ENCODE assay signal across 3 cellular contexts in the genomic region with DNA sequence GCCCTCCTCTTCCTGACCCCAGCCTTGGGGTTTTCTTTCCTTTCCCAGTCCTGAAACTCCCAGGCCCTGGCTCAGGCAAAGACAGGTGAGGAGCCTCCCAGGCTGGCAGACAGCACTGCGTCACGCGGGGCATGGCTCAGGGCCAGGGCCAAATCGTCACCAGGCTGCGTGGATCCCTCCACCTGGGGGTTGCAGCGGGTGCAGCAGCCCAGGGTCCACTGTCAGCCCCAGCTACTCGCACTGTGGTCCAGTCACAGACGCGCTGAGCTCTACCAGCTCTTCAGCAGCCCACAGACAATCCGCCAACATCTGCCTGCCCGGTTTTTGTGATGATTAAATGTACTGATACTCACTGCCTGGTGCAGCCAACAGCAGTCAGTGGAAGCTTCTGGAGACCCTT.
TF ChIP-seq lines count a peak whose summit lies in the region.

No MANE protein-coding gene starts in this region.

TF ChIP-seq in SK-N-SH, 30 proteins besides CTCF, POLR2A, EP300 and RAD21:
- no peak for TF ChIP-seq GABPA (IDR thresholded peaks at IDR 0.05; ENCODE audit: low read depth)

TF ChIP-seq in SK-N-SH treated with all-trans-retinoic acid at 6 μM for 48 hours, 23 proteins besides CTCF, POLR2A, EP300 and RAD21:
- no peak for TF ChIP-seq OSR1 (CRISPR knock-in tag; IDR thresholded peaks at IDR 0.05)
- TF ChIP-seq, protein P1, sequence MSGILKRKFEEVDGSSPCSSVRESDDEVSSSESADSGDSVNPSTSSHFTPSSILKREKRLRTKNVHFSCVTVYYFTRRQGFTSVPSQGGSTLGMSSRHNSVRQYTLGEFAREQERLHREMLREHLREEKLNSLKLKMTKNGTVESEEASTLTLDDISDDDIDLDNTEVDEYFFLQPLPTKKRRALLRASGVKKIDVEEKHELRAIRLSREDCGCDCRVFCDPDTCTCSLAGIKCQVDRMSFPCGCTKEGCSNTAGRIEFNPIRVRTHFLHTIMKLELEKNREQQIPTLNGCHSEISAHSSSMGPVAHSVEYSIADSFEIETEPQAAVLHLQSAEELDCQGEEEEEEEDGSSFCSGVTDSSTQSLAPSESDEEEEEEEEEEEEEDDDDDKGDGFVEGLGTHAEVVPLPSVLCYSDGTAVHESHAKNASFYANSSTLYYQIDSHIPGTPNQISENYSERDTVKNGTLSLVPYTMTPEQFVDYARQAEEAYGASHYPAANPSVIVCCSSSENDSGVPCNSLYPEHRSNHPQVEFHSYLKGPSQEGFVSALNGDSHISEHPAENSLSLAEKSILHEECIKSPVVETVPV (CRISPR knock-in tag; IDR thresholded peaks at IDR 0.05): no peak
- no peak for TF ChIP-seq ZFP30 (CRISPR knock-in tag; IDR thresholded peaks at IDR 0.05)
- no peak for TF ChIP-seq CREB5 (CRISPR knock-in tag; IDR thresholded peaks at IDR 0.05; ENCODE audit: low read depth)
TF ChIP-seq in SK-N-SH treated with all-trans-retinoic acid at 6 μM for 48 hours: peak in this region for 0.

TF ChIP-seq in H1, 55 proteins besides CTCF, POLR2A, EP300 and RAD21:
- TF ChIP-seq BRCA1 (IDR thresholded peaks at IDR 0.05; ENCODE audit: low read depth, low read length): no peak
- TF ChIP-seq TBP (IDR thresholded peaks at IDR 0.05; ENCODE audit: low read depth, low read length): no peak
- no peak for TF ChIP-seq RBBP5 (IDR thresholded peaks at IDR 0.05; ENCODE audit: borderline replicate concordance, low read depth, low read length)
- no peak for TF ChIP-seq SAP30 (IDR thresholded peaks at IDR 0.05; ENCODE audit: insufficient read depth, insufficient replicate concordance, low read length)
- no peak for TF ChIP-seq GTF2F1 (IDR thresholded peaks at IDR 0.05; ENCODE audit: borderline replicate concordance, low read depth, low read length)
- TF ChIP-seq SP2 (IDR thresholded peaks at IDR 0.05; ENCODE audit: low read length): no peak
- no peak for TF ChIP-seq YY1 (IDR thresholded peaks at IDR 0.05; ENCODE audit: low read depth, low read length)
- TF ChIP-seq RNF2 (IDR thresholded peaks at IDR 0.05; ENCODE audit: borderline replicate concordance, low read depth, low read length, missing control alignments, poor library complexity, severe bottlenecking): no peak
- no peak for TF ChIP-seq HDAC6 (IDR thresholded peaks at IDR 0.05; ENCODE audit: low read depth, low read length)
- TF ChIP-seq TCF12 (IDR thresholded peaks at IDR 0.05; ENCODE audit: low read depth, low read length): no peak
- no peak for TF ChIP-seq POU5F1 (IDR thresholded peaks at IDR 0.05; ENCODE audit: low read depth, low read length)
- no peak for TF ChIP-seq PHF8 (conservative IDR thresholded peaks at IDR 0.05; ENCODE audit: low read depth, low read length)
- no peak for TF ChIP-seq RFX5 (IDR thresholded peaks at IDR 0.05; ENCODE audit: borderline replicate concordance, low read depth, low read length)
- no peak for TF ChIP-seq KDM5A (IDR thresholded peaks at IDR 0.05; ENCODE audit: low read length)
- no peak for TF ChIP-seq SP1 (IDR thresholded peaks at IDR 0.05; ENCODE audit: low read depth, low read length)
- TF ChIP-seq E2F6 (IDR thresholded peaks at IDR 0.05): no peak
- TF ChIP-seq, protein P2, sequence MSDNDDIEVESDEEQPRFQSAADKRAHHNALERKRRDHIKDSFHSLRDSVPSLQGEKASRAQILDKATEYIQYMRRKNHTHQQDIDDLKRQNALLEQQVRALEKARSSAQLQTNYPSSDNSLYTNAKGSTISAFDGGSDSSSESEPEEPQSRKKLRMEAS (IDR thresholded peaks at IDR 0.05): no peak
